18 cellular contexts compared by ENCODE assay signal in genomic region chr20:62655291-62656204, GRCh38. TPM values are rescaled to one million over a fixed set of nuclear protein-coding genes. Genes with fewer than 3 reads are reported as not detected.
"Had no signal": no experiment of that assay in that cellular context is flagged by ENCODE, and none has a peak within 500 bp of the region (broad histone marks: within the 10 kb centered on the region; RNA-seq: fewer than 3 reads in every experiment).

No MANE protein-coding gene starts in this region.

- H3K27ac ChIP-seq: cardiac muscle cell, right atrium auricular region, WERI-Rb-1 had no signal

- H3K4me3 ChIP-seq: cardiac muscle cell, gastrocnemius medialis, heart right ventricle, mucosa of descending colon, right atrium auricular region, skin epidermis, suprapubic skin had no signal

- H3K9me3 ChIP-seq: gastrocnemius medialis, heart right ventricle, mucosa of descending colon, right atrium auricular region, suprapubic skin had no signal

- H3K27ac Mint-ChIP-seq: activated CD8-positive, alpha-beta T cell treated with anti-CD3 and anti-CD28 coated beads for 36 hours; activated naive CD4-positive, alpha-beta T cell treated with anti-CD3 and anti-CD28 coated beads, Interleukin-2, amount 50 U/mL, for 72 hours; natural killer cell; stimulated activated naive CD8-positive, alpha-beta T cell treated with anti-CD3 and anti-CD28 coated beads, Interleukin-15, Interleukin-2, amounts not matched to agents 100 ng/mL and 50 ng/mL, for 24 hours had no signal

- DNase-seq: activated CD8-positive, alpha-beta T cell treated with anti-CD3 and anti-CD28 coated beads for 36 hours; activated effector memory CD4-positive, alpha-beta T cell treated with Interleukin-2 at 50 U/mL for 16 hours; activated T-cell treated with anti-CD3 and anti-CD28 coated beads, Interleukin-2, amount 50 U/mL, for 4 hours; erythroblast; gastrocnemius medialis; mucosa of descending colon; natural killer cell; stimulated activated CD4-positive, alpha-beta T cell treated with anti-CD3 and anti-CD28 coated beads, Interleukin-4, amount 100 ng/mL, for 4 hours; stimulated activated CD8-positive, alpha-beta memory T cell treated with anti-CD3 and anti-CD28 coated beads, Interleukin-4, amount 100 ng/mL, for 48 hours; WERI-Rb-1 had no signal

- H3K27me3 Mint-ChIP-seq: activated CD8-positive, alpha-beta T cell treated with anti-CD3 and anti-CD28 coated beads for 36 hours; stimulated activated naive CD8-positive, alpha-beta T cell treated with anti-CD3 and anti-CD28 coated beads, Interleukin-15, Interleukin-2, amounts not matched to agents 100 ng/mL and 50 ng/mL, for 24 hours had no signal

- H3K36me3 Mint-ChIP-seq: natural killer cell had no signal

- H3K9me3 Mint-ChIP-seq: activated CD8-positive, alpha-beta T cell treated with anti-CD3 and anti-CD28 coated beads for 36 hours; activated naive CD4-positive, alpha-beta T cell treated with anti-CD3 and anti-CD28 coated beads, Interleukin-2, amount 50 U/mL, for 72 hours; activated T-cell treated with anti-CD3 and anti-CD28 coated beads, Interleukin-2, amount 50 U/mL, for 4 hours; natural killer cell; stimulated activated naive CD8-positive, alpha-beta T cell treated with anti-CD3 and anti-CD28 coated beads, Interleukin-15, Interleukin-2, amounts not matched to agents 100 ng/mL and 50 ng/mL, for 24 hours had no signal

- H3K36me3 ChIP-seq: cardiac muscle cell, gastrocnemius medialis, suprapubic skin had no signal

- H3K4me3 Mint-ChIP-seq: activated CD8-positive, alpha-beta T cell treated with anti-CD3 and anti-CD28 coated beads for 36 hours; activated T-cell treated with anti-CD3 and anti-CD28 coated beads, Interleukin-2, amount 50 U/mL, for 4 hours; natural killer cell; stimulated activated naive CD8-positive, alpha-beta T cell treated with anti-CD3 and anti-CD28 coated beads, Interleukin-15, Interleukin-2, amounts not matched to agents 100 ng/mL and 50 ng/mL, for 24 hours had no signal

- ATAC-seq: activated CD8-positive, alpha-beta T cell treated with anti-CD3 and anti-CD28 coated beads for 36 hours; activated naive CD4-positive, alpha-beta T cell treated with anti-CD3 and anti-CD28 coated beads, Interleukin-2, amount 50 U/mL, for 72 hours; activated T-cell treated with anti-CD3 and anti-CD28 coated beads, Interleukin-2, amount 50 U/mL, for 4 hours; gastrocnemius medialis; heart right ventricle; left lobe of liver; mucosa of descending colon; natural killer cell had no signal

- H3K27me3 ChIP-seq: cardiac muscle cell, gastrocnemius medialis, heart right ventricle, right atrium auricular region, suprapubic skin had no signal

RNA-seq across cellular contexts. Expression of gene NTSR1, which starts 53.1 kb away (rescaled TPM):
- total RNA-seq: activated CD8-positive, alpha-beta T cell treated with anti-CD3 and anti-CD28 coated beads for 36 hours; activated naive CD4-positive, alpha-beta T cell treated with anti-CD3 and anti-CD28 coated beads, Interleukin-2, amount 50 U/mL, for 72 hours had no signal
